In genomic region chr4:176611351-176611750, GRCh38 we compare ENCODE assay signal across 35 cellular contexts.
"Had no signal": no experiment of that assay in that cellular context is flagged by ENCODE, and none has a peak within 500 bp of the region (broad histone marks: within the 10 kb centered on the region; RNA-seq: fewer than 3 reads in every experiment).

No MANE protein-coding gene starts in this region.

- H3K36me3 ChIP-seq: ascending aorta, breast epithelium, Peyer's patch, SJSA1, WERI-Rb-1 had no signal

- H3K36me3 Mint-ChIP-seq: activated CD8-positive, alpha-beta memory T cell treated with anti-CD3 and anti-CD28 coated beads, Interleukin-2, amount 10 ng/mL, durations not matched to agents 7 days and 5 days; activated naive CD4-positive, alpha-beta T cell treated with anti-CD3 and anti-CD28 coated beads, Interleukin-2, amount 10 ng/mL, durations not matched to agents 7 days and 5 days; activated naive CD8-positive, alpha-beta T cell had no signal

- H3K4me2 ChIP-seq: SK-N-SH had no signal

- H3K27ac Mint-ChIP-seq: activated CD4-positive, alpha-beta memory T cell treated with anti-CD3 and anti-CD28 coated beads, Interleukin-2, amount 10 ng/mL, durations not matched to agents 7 days and 5 days; activated CD8-positive, alpha-beta memory T cell treated with anti-CD3 and anti-CD28 coated beads, Interleukin-2, amount 10 ng/mL, durations not matched to agents 7 days and 5 days; activated naive CD4-positive, alpha-beta T cell treated with anti-CD3 and anti-CD28 coated beads, Interleukin-2, amount 10 ng/mL, durations not matched to agents 7 days and 5 days; activated naive CD8-positive, alpha-beta T cell; activated naive CD8-positive, alpha-beta T cell treated with anti-CD3 and anti-CD28 coated beads, Interleukin-2, amount 50 U/mL, for 24 hours; T-helper 17 cell had no signal

- H3K9ac ChIP-seq: SK-N-SH had no signal

- H3K27me3 Mint-ChIP-seq: activated CD4-positive, alpha-beta memory T cell treated with anti-CD3 and anti-CD28 coated beads, Interleukin-2, amount 10 ng/mL, durations not matched to agents 7 days and 5 days; activated CD8-positive, alpha-beta memory T cell treated with anti-CD3 and anti-CD28 coated beads, Interleukin-2, amount 10 ng/mL, durations not matched to agents 7 days and 5 days; activated naive CD4-positive, alpha-beta T cell treated with anti-CD3 and anti-CD28 coated beads, Interleukin-2, amount 10 ng/mL, durations not matched to agents 7 days and 5 days; activated naive CD8-positive, alpha-beta T cell treated with anti-CD3 and anti-CD28 coated beads, Interleukin-2, amount 50 U/mL, for 24 hours; T-helper 17 cell had no signal

- H3K9me3 Mint-ChIP-seq: activated CD4-positive, alpha-beta memory T cell treated with anti-CD3 and anti-CD28 coated beads, Interleukin-2, amount 10 ng/mL, durations not matched to agents 7 days and 5 days had no signal

- DNase-seq: activated CD4-positive, alpha-beta memory T cell treated with anti-CD3 and anti-CD28 coated beads, Interleukin-2, amount 10 ng/mL, durations not matched to agents 7 days and 5 days; activated CD4-positive, alpha-beta T cell treated with anti-CD3 and anti-CD28 coated beads for 1 hour; activated CD4-positive, alpha-beta T cell treated with anti-CD3 and anti-CD28 coated beads for 48 hours; activated CD4-positive, CD25-positive, alpha-beta regulatory T cell; activated CD8-positive, alpha-beta memory T cell treated with anti-CD3 and anti-CD28 coated beads for 24 hours; activated CD8-positive, alpha-beta memory T cell treated with anti-CD3 and anti-CD28 coated beads, Interleukin-2, amount 10 ng/mL, durations not matched to agents 7 days and 5 days; activated CD8-positive, alpha-beta memory T cell treated with anti-CD3 and anti-CD28 coated beads, Interleukin-2, amount 50 U/mL, for 48 hours; activated effector memory CD4-positive, alpha-beta T cell treated with Interleukin-2 at 50 U/mL for 16 hours; activated naive CD4-positive, alpha-beta T cell treated with anti-CD3 and anti-CD28 coated beads, Interleukin-2, amount 10 ng/mL, durations not matched to agents 7 days and 5 days; activated naive CD8-positive, alpha-beta T cell treated with anti-CD3 and anti-CD28 coated beads, Interleukin-2, amount 50 U/mL, for 24 hours; activated T-cell treated with anti-CD3 and anti-CD28 coated beads, Interleukin-2, amount 50 U/mL, for 48 hours; amygdala; body of pancreas; KG1; NCI-H1092 treated with DMSO at 0.1 percent for 48 hours; NCI-H1417; NCI-H146; NCI-H187; NCI-H2029 treated with DMSO at 0.1 percent for 48 hours; NCI-H2107; NCI-H2171; NCI-H510A; NCI-H526; NCI-H748 treated with DMSO at 0.1 percent for 48 hours; NK-92 treated with Interleukin-12 subunit alpha and Interleukin-12 subunit beta, amount 100 ng/mL, for 24 hours; PC-3; Peyer's patch; SHP77 treated with DMSO at 0.1 percent for 48 hours; SK-N-SH; T-helper 17 cell; WERI-Rb-1 had no signal

- H3K4me3 ChIP-seq: ascending aorta, body of pancreas, breast epithelium, Peyer's patch, SJSA1 had no signal

- H3K27ac ChIP-seq: ascending aorta, body of pancreas, breast epithelium, Peyer's patch, SJSA1, WERI-Rb-1 had no signal

- H3K4me1 ChIP-seq: ascending aorta, body of pancreas, breast epithelium, Peyer's patch, SJSA1 had no signal

- H3K4me1 Mint-ChIP-seq: activated CD4-positive, alpha-beta memory T cell treated with anti-CD3 and anti-CD28 coated beads, Interleukin-2, amount 10 ng/mL, durations not matched to agents 7 days and 5 days; activated CD8-positive, alpha-beta memory T cell treated with anti-CD3 and anti-CD28 coated beads, Interleukin-2, amount 10 ng/mL, durations not matched to agents 7 days and 5 days; activated naive CD4-positive, alpha-beta T cell treated with anti-CD3 and anti-CD28 coated beads, Interleukin-2, amount 10 ng/mL, durations not matched to agents 7 days and 5 days; activated naive CD8-positive, alpha-beta T cell treated with anti-CD3 and anti-CD28 coated beads, Interleukin-2, amount 50 U/mL, for 24 hours; T-helper 17 cell had no signal

- H3K4me3 Mint-ChIP-seq: activated CD4-positive, alpha-beta memory T cell treated with anti-CD3 and anti-CD28 coated beads, Interleukin-2, amount 10 ng/mL, durations not matched to agents 7 days and 5 days; activated CD8-positive, alpha-beta memory T cell treated with anti-CD3 and anti-CD28 coated beads, Interleukin-2, amount 10 ng/mL, durations not matched to agents 7 days and 5 days; activated naive CD4-positive, alpha-beta T cell treated with anti-CD3 and anti-CD28 coated beads, Interleukin-2, amount 10 ng/mL, durations not matched to agents 7 days and 5 days; activated naive CD8-positive, alpha-beta T cell; activated naive CD8-positive, alpha-beta T cell treated with anti-CD3 and anti-CD28 coated beads, Interleukin-2, amount 50 U/mL, for 24 hours; T-helper 17 cell had no signal

- H3K27me3 ChIP-seq: ascending aorta, body of pancreas, breast epithelium, Peyer's patch, SJSA1 had no signal

- H3K9me3 ChIP-seq: ascending aorta, body of pancreas, breast epithelium, Peyer's patch, SJSA1, SK-N-SH had no signal
